20 cellular contexts compared by ENCODE assay signal in genomic region chr14:39303100-39303499, GRCh38.
"Had no signal": no experiment of that assay in that cellular context is flagged by ENCODE, and none has a peak within 500 bp of the region (broad histone marks: within the 10 kb centered on the region; RNA-seq: fewer than 3 reads in every experiment).

No MANE protein-coding gene starts in this region.

- H3K27ac ChIP-seq: esophagus squamous epithelium, spleen, testis, upper lobe of left lung had no signal

- DNase-seq: activated CD4-positive, alpha-beta T cell treated with anti-CD3 and anti-CD28 coated beads, Interleukin-2, amount 10 ng/mL, durations not matched to agents 7 days and 5 days; activated CD8-positive, alpha-beta T cell treated with anti-CD3 and anti-CD28 coated beads, Interleukin-2, amount 10 ng/mL, durations not matched to agents 7 days and 5 days; activated effector memory CD4-positive, alpha-beta T cell treated with Interleukin-2 at 50 U/mL for 16 hours; activated naive CD4-positive, alpha-beta T cell treated with anti-CD3 and anti-CD28 coated beads, Interleukin-2, amount 10 ng/mL, durations not matched to agents 7 days and 5 days; activated T-cell treated with anti-CD3 and anti-CD28 coated beads, Interleukin-2, amount 50 U/mL, for 4 hours; dermis blood vessel endothelial cell; effector memory CD4-positive, alpha-beta T cell; esophagus squamous epithelium; hippocampal formation; islet precursor cell; naive B cell; spleen; stimulated activated CD4-positive, alpha-beta T cell treated with anti-CD3 and anti-CD28 coated beads, Interleukin-4, amount 100 ng/mL, for 4 hours; testis; upper lobe of left lung had no signal

- H3K4me3 ChIP-seq: esophagus squamous epithelium, neural progenitor cell, spleen, testis, upper lobe of left lung had no signal

- H3K4me2 ChIP-seq: neural progenitor cell had no signal

- ATAC-seq: activated CD4-positive, CD25-positive, alpha-beta regulatory T cell treated with anti-CD3 and anti-CD28 coated beads, Interleukin-2, amount 50 U/mL, for 24 hours; activated CD8-positive, alpha-beta T cell treated with anti-CD3 and anti-CD28 coated beads, Interleukin-2, amount 10 ng/mL, durations not matched to agents 7 days and 5 days; activated T-cell treated with anti-CD3 and anti-CD28 coated beads, Interleukin-2, amount 50 U/mL, for 4 hours; left lobe of liver; sciatic nerve; stimulated activated memory B cell treated with anti-CD40 and anti-IgM and Interleukin-4, amounts not matched to agents 10 μg/mL and 1 μg/mL and 100 μg/mL, for 72 hours had no signal

- H3K9ac ChIP-seq: neural progenitor cell had no signal

- H2AFZ ChIP-seq: neural progenitor cell had no signal

- H3K4me1 ChIP-seq: esophagus squamous epithelium, neural progenitor cell, spleen, testis, upper lobe of left lung had no signal

- H3K27me3 ChIP-seq: esophagus squamous epithelium, neural progenitor cell, spleen, testis, upper lobe of left lung had no signal

- H3K9me3 ChIP-seq: esophagus squamous epithelium, spleen, testis, upper lobe of left lung had no signal
